In the genomic region with DNA sequence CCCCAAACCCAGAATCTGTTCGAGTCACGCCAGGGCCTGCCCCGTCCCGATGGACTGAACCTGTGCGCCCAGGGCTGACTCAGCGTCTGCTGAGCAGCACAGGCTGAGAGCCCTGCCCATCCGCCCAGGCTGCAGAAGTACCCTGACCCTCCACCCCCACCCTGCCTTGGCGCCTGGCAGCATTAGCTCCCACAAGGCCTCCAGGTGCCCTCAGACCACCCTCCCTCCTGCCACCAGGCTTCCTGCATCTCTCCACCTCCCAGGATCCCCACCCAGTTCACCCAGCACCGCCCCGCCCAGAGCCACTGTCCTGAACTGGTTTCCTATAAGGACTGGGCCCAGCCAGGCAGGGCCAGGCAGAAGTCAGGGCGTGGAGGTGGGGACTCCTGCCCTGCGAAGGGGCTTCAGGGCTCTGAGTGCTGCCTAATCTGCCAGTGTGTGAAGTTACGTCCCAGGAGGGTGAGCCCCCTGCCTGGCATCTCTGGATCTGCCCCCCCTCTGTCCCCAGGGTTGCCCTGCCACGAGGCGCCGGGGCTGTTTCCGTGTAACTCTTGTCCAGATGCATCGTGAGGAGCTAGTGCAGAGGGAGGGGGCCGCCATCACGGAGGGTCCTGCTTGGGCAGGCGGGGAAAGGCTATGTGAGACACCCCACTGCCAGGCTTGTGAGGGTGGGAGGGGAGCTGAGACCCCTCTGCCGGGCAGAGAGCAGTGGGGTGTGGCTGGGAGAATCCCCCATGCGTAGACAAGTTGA, we compare ENCODE assay signal across 1 cellular context.
TF ChIP-seq lines count a peak whose summit lies in the region.

No MANE protein-coding gene starts in this region.

TF ChIP-seq in endothelial cell of umbilical vein, 7 proteins besides CTCF, POLR2A, EP300 and RAD21:
- TF ChIP-seq POLR2AphosphoS5 (IDR thresholded peaks at IDR 0.05; ENCODE audit: insufficient read depth, low read depth, low read length): no peak
- TF ChIP-seq JUN (IDR thresholded peaks at IDR 0.05; ENCODE audit: borderline replicate concordance, insufficient read depth, insufficient read length, low read depth): no peak
- TF ChIP-seq MYC (IDR thresholded peaks at IDR 0.05; ENCODE audit: low read depth, low read length): no peak
- TF ChIP-seq, protein P1, sequence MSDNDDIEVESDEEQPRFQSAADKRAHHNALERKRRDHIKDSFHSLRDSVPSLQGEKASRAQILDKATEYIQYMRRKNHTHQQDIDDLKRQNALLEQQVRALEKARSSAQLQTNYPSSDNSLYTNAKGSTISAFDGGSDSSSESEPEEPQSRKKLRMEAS (IDR thresholded peaks at IDR 0.05; ENCODE audit: insufficient read depth, insufficient read length): no peak
- no peak for TF ChIP-seq GATA2 (IDR thresholded peaks at IDR 0.05; ENCODE audit: insufficient read depth, insufficient read length, low read depth, low read length)
- no peak for TF ChIP-seq FOS (IDR thresholded peaks at IDR 0.05; ENCODE audit: borderline replicate concordance, insufficient read depth, low read length)
- TF ChIP-seq EZH2 (IDR thresholded peaks at IDR 0.05; ENCODE audit: borderline replicate concordance, low read depth, low read length, severe bottlenecking): no peak
TF ChIP-seq in endothelial cell of umbilical vein: peak in this region for 0.
